In the genomic region with DNA sequence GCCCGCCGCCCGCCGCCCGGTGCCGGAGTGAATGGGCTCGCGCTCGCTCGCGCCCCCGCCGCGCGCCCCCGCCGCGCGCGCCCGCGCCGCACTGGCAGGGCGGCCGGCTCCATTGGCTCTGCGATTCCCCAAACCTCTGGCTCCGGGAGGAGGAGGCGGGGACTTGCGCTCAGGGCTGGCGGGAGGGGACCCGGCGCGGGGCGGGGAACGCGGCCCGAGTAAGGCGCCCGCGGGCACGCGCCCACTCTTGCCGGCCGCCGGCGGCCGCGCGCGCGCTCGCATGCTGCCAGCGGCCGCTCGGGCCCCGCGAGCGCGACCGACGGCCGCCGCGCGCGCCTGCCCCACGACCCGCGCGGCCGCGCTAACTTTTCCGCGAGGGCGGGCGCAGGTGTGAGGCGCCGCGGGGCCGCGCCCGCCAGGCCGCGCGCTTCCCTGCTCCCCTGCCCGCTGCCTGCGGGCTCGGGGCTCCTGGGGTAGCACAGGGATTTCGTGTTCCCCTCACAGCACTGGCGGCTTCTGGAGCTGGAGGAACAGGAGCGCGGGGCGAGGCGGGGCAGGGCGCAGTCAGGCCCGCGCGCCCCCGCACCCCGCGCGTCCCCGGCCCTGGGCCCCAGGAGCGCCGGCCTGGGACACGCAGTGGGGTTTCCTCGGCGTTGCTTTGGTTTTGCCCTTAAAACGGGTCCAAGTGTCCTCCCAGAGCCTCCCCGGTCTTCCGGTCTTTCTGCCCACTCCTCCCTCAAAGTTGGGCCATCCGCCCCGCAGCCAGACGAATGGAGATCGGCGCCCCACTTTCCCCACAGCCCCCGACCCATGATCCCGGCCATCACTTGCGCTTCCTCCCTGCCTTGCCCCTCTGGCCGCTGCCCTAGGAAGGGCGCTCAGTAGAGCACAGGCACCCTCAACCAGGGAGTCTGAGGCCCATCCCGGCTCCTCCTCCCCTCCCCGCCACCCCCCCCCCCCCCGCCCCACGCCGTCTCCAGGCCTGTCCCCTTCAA, we compare ENCODE assay signal across 1 cellular context.
TF ChIP-seq lines count a peak whose summit lies in the region.

No MANE protein-coding gene starts in this region.

TF ChIP-seq in HepG2, 621 proteins besides CTCF, POLR2A, EP300 and RAD21 (continued from another document):
- TF ChIP-seq ZNF777 (CRISPR knock-in tag; IDR thresholded peaks at IDR 0.05) (peak; percentile 54), ISL2 (CRISPR knock-in tag; IDR thresholded peaks at IDR 0.05) (no peak), KAT7 (CRISPR knock-in tag; IDR thresholded peaks at IDR 0.05; ENCODE audit: borderline replicate concordance) (no peak), AGO1 (IDR thresholded peaks at IDR 0.05; ENCODE audit: low read depth, low read length, poor library complexity, severe bottlenecking) (peak; percentile 31)
